In genomic region chr1:47334765-47335435, GRCh38 we compare ENCODE assay signal across 8 cellular contexts. TPM values are rescaled to one million over a fixed set of nuclear protein-coding genes. Genes with fewer than 3 reads are reported as not detected.
A peak's percentile ranks its signal among the peaks of the same experiment; 100 is the strongest.
DNase-seq lines count a peak whose midpoint lies in the region; TF ChIP-seq lines count a peak whose summit lies in the region.

No MANE protein-coding gene starts in this region.

- H3F3A ChIP-seq in PC-9 (ENCODE audit: insufficient read depth, low read depth): peaks cover 38% of the 10 kb centered on the region

- CTCF ChIA-PET in PC-9 (lab: Charles Lee): interaction anchor here (1.9 kb wide), 1 partner anchor 103 kb away, joined by 10 read pairs; the partner anchor contains the start of gene FOXD2

- H3K9me3 ChIP-seq in PC-9 (ENCODE audit: insufficient read depth, low read depth) (no peaks in the 10 kb centered on the region), esophagus (ENCODE audit: control insufficient read depth in 2 of 2, insufficient read depth in 1 of 2, low read depth in 1 of 2, low read length in 1 of 2) (no peaks in the 10 kb centered on the region), prostate gland (no peaks in the 10 kb centered on the region)

- TF ChIP-seq CTCF in PC-9 (conservative IDR thresholded peaks at IDR 0.05) (no peak), prostate gland (IDR thresholded peaks at IDR 0.05) (no peak)

- 45 to 47% methylated on average over 9 of the region's 9 CpGs for WGBS in esophagus, 2 donors
- WGBS in prostate gland: 55% methylated on average over 9 of the region's 9 CpGs

- no peak for DNase-seq in PC-9
- no peak for DNase-seq in prostate gland (ENCODE audit: low spot score)
- no peak for DNase-seq in nucleus accumbens (lab: John Stamatoyannopoulos, UW)
- no peak for DNase-seq in dermis blood vessel endothelial cell
- no peak for DNase-seq in activated CD8-positive, alpha-beta memory T cell treated with anti-CD3 and anti-CD28 coated beads, Interleukin-2, amount 50 U/mL, for 4 hours
- no peak for DNase-seq in medulla oblongata (ENCODE audit: extremely low spot score)

- peak overlapping the region; percentile 91 for H2AFZ ChIP-seq in PC-9

- no peak for TF ChIP-seq POLR2A in prostate gland (IDR thresholded peaks at IDR 0.05)

- H3K79me2 ChIP-seq in PC-9 (ENCODE audit: low read depth): peaks cover 50% of the 10 kb centered on the region

- no peaks in the 10 kb centered on the region for H3K9me2 ChIP-seq in PC-9 (ENCODE audit: insufficient read depth)

- BruUV-seq in PC-9 (replicated peaks; lab: Mats Ljungman, UMichigan): TSS peak; percentile 59

- H3K4me2 ChIP-seq in PC-9: peak overlapping the region; percentile 98

- peaks cover 30% of the 10 kb centered on the region for H3K4me1 ChIP-seq in PC-9 (replicated peaks; ENCODE audit: insufficient read depth)
- peaks cover 3% of the 10 kb centered on the region in 2 donors for H3K4me1 ChIP-seq in esophagus (ENCODE audit: control insufficient read depth in 2 of 2, insufficient read depth in 2 of 2, low read length in 1 of 2)
- no peaks in the 10 kb centered on the region for H3K4me1 ChIP-seq in prostate gland (replicated peaks)

- H3K36me3 ChIP-seq in PC-9 (ENCODE audit: low read depth): peaks cover 8% of the 10 kb centered on the region; the same call in 1 of the 2 replicates
- no peaks in the 10 kb centered on the region for H3K36me3 ChIP-seq in esophagus (ENCODE audit: control insufficient read depth in 2 of 2, insufficient read depth in 2 of 2, low read length in 1 of 2)
- H3K36me3 ChIP-seq in prostate gland: no peaks in the 10 kb centered on the region

- peak overlapping the region; percentile 93 for H3K27ac ChIP-seq in PC-9
- peak overlapping the region; percentile 98 to 99 for H3K27ac ChIP-seq in esophagus (ENCODE audit: low read depth in 2 of 2, low read length in 1 of 2)
- peak overlapping the region; percentile 96 to 97 for H3K27ac ChIP-seq in prostate gland

- H4K20me1 ChIP-seq in PC-9 (ENCODE audit: insufficient read depth): peaks cover 4% of the 10 kb centered on the region; the same call in 1 of the 2 replicates

- intact Hi-C loops in PC-9 (cut with micrococcal nuclease; ENCODE audit: unreplicated experiment): loop anchor here (10.0 kb wide), 1 partner anchor 720 kb away; the partner anchor contains the start of gene MOB3C
- intact Hi-C loops in prostate gland (cut with DNase I): loop anchor here (10.0 kb wide), 1 partner anchor 390 kb away; no protein-coding TSS in a partner anchor

- H3K4me3 ChIP-seq in GM08714 (ENCODE audit: low read length) (peak overlapping the region; percentile 92), PC-9 (peak overlapping the region; percentile 96), esophagus (ENCODE audit: low read depth in 1 of 2, low read length in 2 of 2) (peak overlapping the region; percentile 86 to 96), prostate gland (peak overlapping the region; percentile 87 to 98)

- H3K27me3 ChIP-seq in PC-9 (ENCODE audit: insufficient read depth, low read depth) (no peaks in the 10 kb centered on the region), esophagus (ENCODE audit: control insufficient read depth in 1 of 2, insufficient read depth in 2 of 2, low read length in 2 of 2) (no peaks in the 10 kb centered on the region), prostate gland (replicated peaks; ENCODE audit: insufficient read depth) (no peaks in the 10 kb centered on the region)

- POLR2A ChIA-PET in PC-9 (lab: Charles Lee; ENCODE audit: unreplicated experiment): interaction anchor here (0.7 to 2.0 kb wide), 4 partner anchors 11 to 718 kb away, joined by 3 to 38 read pairs (median 6); partner anchors contain the start of gene STIL

RNA-seq across cellular contexts. Expression of gene CMPK1, which starts 1.3 kb away (rescaled TPM):
- 119 and 122 TPM in 2 replicates for total RNA-seq in PC-9 (2021)
- polyA plus RNA-seq in esophagus: 100 to 1,000 TPM in 1 of 2 donors, 10 to 100 TPM in 1; 81.2 to 105 TPM
- total RNA-seq in prostate gland: 100 to 1,000 TPM in 1 of 2 donors, 10 to 100 TPM in 1; 54.9 to 152 TPM
- 112 and 130 TPM in 2 replicates for total RNA-seq in dermis blood vessel endothelial cell

RNA-seq across cellular contexts. Expression of gene STIL, which starts 21.0 kb away (rescaled TPM):
- 35.8 and 37.0 TPM in 2 replicates for total RNA-seq in PC-9 (2021)
- polyA plus RNA-seq in esophagus: 1 to 10 TPM; 1.6 to 2.4 TPM
- 1 to 10 TPM; 1.5 to 5.9 TPM for total RNA-seq in prostate gland
- 6.1 and 18.1 TPM in 2 replicates for total RNA-seq in dermis blood vessel endothelial cell
